In the genomic region with DNA sequence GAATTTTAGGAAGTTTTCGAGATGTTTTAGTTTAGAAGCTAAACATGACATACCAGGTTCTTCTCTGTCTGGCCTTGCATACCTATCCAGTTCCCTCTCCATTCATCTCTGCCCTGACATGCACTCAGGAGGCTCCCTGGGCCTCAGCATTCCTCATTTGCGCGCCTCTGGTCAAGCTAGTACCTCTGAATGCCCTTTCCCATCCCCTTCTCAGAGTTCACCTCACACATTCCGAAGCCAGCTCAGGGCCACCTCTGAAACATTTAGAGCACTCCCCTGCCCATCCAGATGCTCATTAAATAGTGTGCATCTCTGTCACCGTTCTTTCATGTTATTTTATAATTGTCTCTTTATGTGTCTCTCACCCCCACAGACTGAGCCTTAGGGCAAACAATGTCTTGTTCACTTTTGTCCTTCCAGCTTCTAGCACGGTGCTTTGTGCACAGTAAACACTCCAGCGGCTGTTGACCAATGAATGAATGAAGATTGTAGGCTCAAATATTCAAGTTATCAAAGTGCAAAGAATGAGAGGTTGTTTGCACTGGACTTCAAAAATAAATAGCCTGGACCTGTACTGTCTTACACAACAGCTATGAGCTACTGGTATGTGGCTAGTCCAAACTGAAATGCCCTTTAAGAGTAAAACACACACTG, we compare ENCODE assay signal across 1 cellular context.
TF ChIP-seq lines count a peak whose summit lies in the region.

No MANE protein-coding gene starts in this region.

TF ChIP-seq in HepG2, 621 proteins besides CTCF, POLR2A, EP300 and RAD21 (continued from another document and continues in another):
- TF ChIP-seq ZNF484 (CRISPR knock-in tag; IDR thresholded peaks at IDR 0.05; ENCODE audit: borderline replicate concordance, low read depth) (0 out of 2 replicates have a peak, but pooled peaks have one; percentile 25), JUNB (CRISPR knock-in tag; IDR thresholded peaks at IDR 0.05; ENCODE audit: borderline replicate concordance) (peak; percentile 72; the same call in 1 of the 2 replicates), TBX2 (CRISPR knock-in tag; IDR thresholded peaks at IDR 0.05; ENCODE audit: borderline replicate concordance) (peak; percentile 99), ZNF34 (CRISPR knock-in tag; IDR thresholded peaks at IDR 0.05; ENCODE audit: borderline replicate concordance) (no peak), BRF2 (CRISPR knock-in tag; IDR thresholded peaks at IDR 0.05) (no peak), PTBP1 (IDR thresholded peaks at IDR 0.05; ENCODE audit: low read depth, low read length, poor library complexity, severe bottlenecking) (no peak), ZFP36L2 (CRISPR knock-in tag; IDR thresholded peaks at IDR 0.05) (no peak), USF2 (IDR thresholded peaks at IDR 0.05; ENCODE audit: low read depth, low read length) (no peak), USF2 (CRISPR knock-in tag; IDR thresholded peaks at IDR 0.05; ENCODE audit: borderline replicate concordance) (no peak), NFKB2 (CRISPR knock-in tag; IDR thresholded peaks at IDR 0.05; ENCODE audit: borderline replicate concordance) (no peak), NCOA1 (CRISPR knock-in tag; IDR thresholded peaks at IDR 0.05) (no peak), ZNF574 (CRISPR knock-in tag; IDR thresholded peaks at IDR 0.05) (peak; percentile 42; the same call in 1 of the 2 replicates), AHR (CRISPR knock-in tag; IDR thresholded peaks at IDR 0.05) (no peak), ZNF724P (CRISPR knock-in tag; IDR thresholded peaks at IDR 0.05; ENCODE audit: borderline replicate concordance) (no peak), DBP (CRISPR knock-in tag; IDR thresholded peaks at IDR 0.05; ENCODE audit: not compliant biosample characterization) (no peak), ZFP36L1 (CRISPR knock-in tag; IDR thresholded peaks at IDR 0.05) (peak; percentile 67), ZNF253 (CRISPR knock-in tag; IDR thresholded peaks at IDR 0.05; ENCODE audit: borderline replicate concordance) (no peak), CBX5 (CRISPR knock-in tag; IDR thresholded peaks at IDR 0.05; ENCODE audit: borderline replicate concordance) (no peak; the same call in 1 of the 2 replicates), ZNF614 (CRISPR knock-in tag; IDR thresholded peaks at IDR 0.05; ENCODE audit: borderline replicate concordance) (peak; percentile 90; the same call in 1 of the 2 replicates), ZMAT3 (CRISPR knock-in tag; conservative IDR thresholded peaks at IDR 0.05) (0 out of 2 replicates have a peak, but pooled peaks have one; percentile 39), ZNF33A (CRISPR knock-in tag; IDR thresholded peaks at IDR 0.05; ENCODE audit: borderline replicate concordance) (no peak), SMARCE1 (IDR thresholded peaks at IDR 0.05; ENCODE audit: borderline replicate concordance) (no peak), MTERF4 (CRISPR knock-in tag; IDR thresholded peaks at IDR 0.05) (no peak), ESRRA (CRISPR knock-in tag; IDR thresholded peaks at IDR 0.05; ENCODE audit: low read depth) (peak; percentile 23; the same call in 1 of the 2 replicates), NCOR1 (IDR thresholded peaks at IDR 0.05; ENCODE audit: borderline replicate concordance, low read length) (peak; percentile 93; the same call in 1 of the 2 replicates), GATAD1 (CRISPR knock-in tag; IDR thresholded peaks at IDR 0.05) (peak; percentile 69), MEIS2 (CRISPR knock-in tag; IDR thresholded peaks at IDR 0.05) (peak; percentile 72), TFE3 (CRISPR knock-in tag; IDR thresholded peaks at IDR 0.05) (peak; percentile 74; the same call in 1 of the 2 replicates), ISX (CRISPR knock-in tag; conservative IDR thresholded peaks at IDR 0.05) (no peak), NR0B2 (CRISPR knock-in tag; IDR thresholded peaks at IDR 0.05) (no peak), ZNF782 (CRISPR knock-in tag; IDR thresholded peaks at IDR 0.05; ENCODE audit: borderline replicate concordance) (no peak), HNF4G (IDR thresholded peaks at IDR 0.05; ENCODE audit: borderline replicate concordance, low read depth, low read length) (peak; percentile 78), HNF4G (CRISPR knock-in tag; IDR thresholded peaks at IDR 0.05; ENCODE audit: borderline replicate concordance, low read depth) (no peak), ZNF101 (CRISPR knock-in tag; IDR thresholded peaks at IDR 0.05; ENCODE audit: borderline replicate concordance, low read depth) (no peak), ZNF24 (IDR thresholded peaks at IDR 0.05) (no peak), ZBTB38 (CRISPR knock-in tag; IDR thresholded peaks at IDR 0.05) (no peak), NFE2 (CRISPR knock-in tag; IDR thresholded peaks at IDR 0.05) (no peak), MED1 (CRISPR knock-in tag; IDR thresholded peaks at IDR 0.05) (peak; percentile 95), ZNF17 (CRISPR knock-in tag; IDR thresholded peaks at IDR 0.05) (no peak), DNMT3B (CRISPR knock-in tag; conservative IDR thresholded peaks at IDR 0.05) (no peak), IRX3 (CRISPR knock-in tag; IDR thresholded peaks at IDR 0.05; ENCODE audit: borderline replicate concordance, low read depth) (no peak), ZNF563 (CRISPR knock-in tag; IDR thresholded peaks at IDR 0.05) (no peak), ZNF382 (CRISPR knock-in tag; IDR thresholded peaks at IDR 0.05; ENCODE audit: borderline replicate concordance) (no peak)
- TF ChIP-seq, protein P1, sequence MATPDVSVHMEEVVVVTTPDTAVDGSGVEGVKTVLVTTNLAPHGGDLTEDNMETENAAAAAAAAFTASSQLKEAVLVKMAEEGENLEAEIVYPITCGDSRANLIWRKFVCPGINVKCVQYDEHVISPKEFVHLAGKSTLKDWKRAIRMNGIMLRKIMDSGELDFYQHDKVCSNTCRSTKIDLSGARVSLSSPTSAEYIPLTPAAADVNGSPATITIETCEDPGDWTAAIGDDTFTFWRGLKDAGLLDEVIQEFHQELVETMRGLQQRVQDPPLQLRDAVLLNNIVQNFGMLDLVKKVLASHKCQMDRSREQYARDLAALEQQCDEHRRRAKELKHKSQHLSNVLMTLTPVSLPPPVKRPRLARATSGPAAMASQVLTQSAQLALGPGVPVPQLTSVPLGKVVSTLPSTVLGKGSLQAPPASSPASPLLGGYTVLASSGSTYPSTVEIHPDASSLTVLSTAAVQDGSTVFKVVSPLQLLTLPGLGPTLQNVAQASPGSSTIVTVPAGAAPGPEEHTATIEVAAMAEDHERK (CRISPR knock-in tag; IDR thresholded peaks at IDR 0.05; ENCODE audit: low read depth) = no peak
- TF ChIP-seq, protein P2, sequence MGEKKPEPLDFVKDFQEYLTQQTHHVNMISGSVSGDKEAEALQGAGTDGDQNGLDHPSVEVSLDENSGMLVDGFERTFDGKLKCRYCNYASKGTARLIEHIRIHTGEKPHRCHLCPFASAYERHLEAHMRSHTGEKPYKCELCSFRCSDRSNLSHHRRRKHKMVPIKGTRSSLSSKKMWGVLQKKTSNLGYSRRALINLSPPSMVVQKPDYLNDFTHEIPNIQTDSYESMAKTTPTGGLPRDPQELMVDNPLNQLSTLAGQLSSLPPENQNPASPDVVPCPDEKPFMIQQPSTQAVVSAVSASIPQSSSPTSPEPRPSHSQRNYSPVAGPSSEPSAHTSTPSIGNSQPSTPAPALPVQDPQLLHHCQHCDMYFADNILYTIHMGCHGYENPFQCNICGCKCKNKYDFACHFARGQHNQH (CRISPR knock-in tag; IDR thresholded peaks at IDR 0.05) = peak; percentile 83
- TF ChIP-seq, protein P3, sequence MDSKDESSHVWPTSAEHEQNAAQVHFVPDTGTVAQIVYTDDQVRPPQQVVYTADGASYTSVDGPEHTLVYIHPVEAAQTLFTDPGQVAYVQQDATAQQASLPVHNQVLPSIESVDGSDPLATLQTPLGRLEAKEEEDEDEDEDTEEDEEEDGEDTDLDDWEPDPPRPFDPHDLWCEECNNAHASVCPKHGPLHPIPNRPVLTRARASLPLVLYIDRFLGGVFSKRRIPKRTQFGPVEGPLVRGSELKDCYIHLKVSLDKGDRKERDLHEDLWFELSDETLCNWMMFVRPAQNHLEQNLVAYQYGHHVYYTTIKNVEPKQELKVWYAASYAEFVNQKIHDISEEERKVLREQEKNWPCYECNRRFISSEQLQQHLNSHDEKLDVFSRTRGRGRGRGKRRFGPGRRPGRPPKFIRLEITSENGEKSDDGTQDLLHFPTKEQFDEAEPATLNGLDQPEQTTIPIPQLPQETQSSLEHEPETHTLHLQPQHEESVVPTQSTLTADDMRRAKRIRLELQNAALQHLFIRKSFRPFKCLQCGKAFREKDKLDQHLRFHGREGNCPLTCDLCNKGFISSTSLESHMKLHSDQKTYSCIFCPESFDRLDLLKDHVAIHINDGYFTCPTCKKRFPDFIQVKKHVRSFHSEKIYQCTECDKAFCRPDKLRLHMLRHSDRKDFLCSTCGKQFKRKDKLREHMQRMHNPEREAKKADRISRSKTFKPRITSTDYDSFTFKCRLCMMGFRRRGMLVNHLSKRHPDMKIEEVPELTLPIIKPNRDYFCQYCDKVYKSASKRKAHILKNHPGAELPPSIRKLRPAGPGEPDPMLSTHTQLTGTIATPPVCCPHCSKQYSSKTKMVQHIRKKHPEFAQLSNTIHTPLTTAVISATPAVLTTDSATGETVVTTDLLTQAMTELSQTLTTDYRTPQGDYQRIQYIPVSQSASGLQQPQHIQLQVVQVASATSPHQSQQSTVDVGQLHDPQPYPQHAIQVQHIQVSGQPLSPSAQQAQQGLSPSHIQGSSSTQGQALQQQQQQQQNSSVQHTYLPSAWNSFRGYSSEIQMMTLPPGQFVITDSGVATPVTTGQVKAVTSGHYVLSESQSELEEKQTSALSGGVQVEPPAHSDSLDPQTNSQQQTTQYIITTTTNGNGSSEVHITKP (CRISPR knock-in tag; IDR thresholded peaks at IDR 0.05; ENCODE audit: low read depth) = 0 out of 2 replicates have a peak, but pooled peaks have one; percentile 12
